In genomic region chr2:176562359-176563043, GRCh38 we compare ENCODE assay signal across 15 cellular contexts.
DNase-seq lines count a peak whose midpoint lies in the region; ATAC-seq and TF ChIP-seq lines count a peak whose summit lies in the region.
"Had no signal": no experiment of that assay in that cellular context is flagged by ENCODE, and none has a peak within 500 bp of the region (broad histone marks: within the 10 kb centered on the region; RNA-seq: fewer than 3 reads in every experiment).

No MANE protein-coding gene starts in this region.

- no peaks in the 10 kb centered on the region for H4K20me1 ChIP-seq in hepatocyte (ENCODE audit: insufficient read depth, poor library complexity, severe bottlenecking)

- TF ChIP-seq CTCF in hepatocyte (IDR thresholded peaks at IDR 0.05; ENCODE audit: poor library complexity), result no peak

- DNase-seq in GM03348 (ENCODE audit: low spot score) (peak; percentile 64), M059J (ENCODE audit: low read depth) (peak; percentile 81), astrocyte of the hippocampus (ENCODE audit: low read depth, low spot score) (peak; percentile 17), myocyte (ENCODE audit: low read depth) (peak; percentile 26), hepatocyte (ENCODE audit: low spot score) (no peak), Right ventricle myocardium superior (no peak)
- DNase-seq: activated CD4-positive, alpha-beta memory T cell treated with anti-CD3 and anti-CD28 coated beads, Interleukin-2, amount 10 ng/mL, durations not matched to agents 7 days and 5 days; activated effector memory CD4-positive, alpha-beta T cell treated with Interleukin-2 at 50 U/mL for 16 hours; body of pancreas; effector memory CD8-positive, alpha-beta T cell; NCI-H446 treated with DMSO at 0.1 percent for 48 hours; substantia nigra had no signal

- H3K36me3 ChIP-seq in hepatocyte (replicated peaks; ENCODE audit: insufficient read depth, low read depth), result no peaks in the 10 kb centered on the region
- H3K36me3 ChIP-seq: neutrophil had no signal

- WGBS in hepatocyte (ENCODE audit: low lambda C conversion rate, missing lambda C conversion rate), result 70% methylated on average over 4 of the region's 4 CpGs

- H3K27me3 ChIP-seq in hepatocyte, result peaks cover 12% of the 10 kb centered on the region

- H3K9me3 ChIP-seq in hepatocyte (ENCODE audit: low read depth), result no peaks in the 10 kb centered on the region
- H3K9me3 ChIP-seq: body of pancreas, neutrophil had no signal

- H3K9me2 ChIP-seq in hepatocyte (replicated peaks; ENCODE audit: insufficient read depth), result no peaks in the 10 kb centered on the region

- no peaks in the 10 kb centered on the region for H3K79me2 ChIP-seq in hepatocyte

- no peaks in the 10 kb centered on the region for H3K4me1 ChIP-seq in hepatocyte (ENCODE audit: insufficient read depth)
- H3K4me1 ChIP-seq: body of pancreas had no signal

- no peak overlapping the region for H2AFZ ChIP-seq in hepatocyte

- no peak overlapping the region for H3K27ac ChIP-seq in hepatocyte
- H3K27ac ChIP-seq: body of pancreas, neutrophil had no signal

- H3K4me3 ChIP-seq in hepatocyte, result no peak overlapping the region
- H3K4me3 ChIP-seq: body of pancreas had no signal

- ATAC-seq in GM18519 (IDR thresholded peaks at IDR 0.05; ENCODE audit: low FRiP score, unreplicated experiment) (no peak), GM21529 (IDR thresholded peaks at IDR 0.05; ENCODE audit: unreplicated experiment) (no peak), Right ventricle myocardium superior (ENCODE audit: poor library complexity) (no peak)
- ATAC-seq: body of pancreas; effector memory CD8-positive, alpha-beta T cell had no signal

- no peak overlapping the region for H3K4me2 ChIP-seq in hepatocyte

- intact Hi-C loops in Right ventricle myocardium superior (cut with DNase I), result no loop called here

Comparison
In these comparisons a context has a peak if more than half of its experiments do, and no peak if none do; other contexts are left out.
1. DNase-seq: peak in GM03348 (single experiment), M059J (single experiment), astrocyte of the hippocampus (single experiment) and myocyte (single experiment); none in hepatocyte (single experiment) and Right ventricle myocardium superior (single experiment).